Comparison of ENCODE assay signal across 8 cellular contexts in genomic region chr17:42832213-42832933, GRCh38. TPM values are rescaled to one million over a fixed set of nuclear protein-coding genes. Genes with fewer than 3 reads are reported as not detected.
A peak's percentile ranks its signal among the peaks of the same experiment; 100 is the strongest.
DNase-seq lines count a peak whose midpoint lies in the region; ATAC-seq and TF ChIP-seq lines count a peak whose summit lies in the region.

No MANE protein-coding gene starts in this region.

- H3K36me3 ChIP-seq in SJCRH30 (peaks cover 25% of the 10 kb centered on the region), psoas muscle (ENCODE audit: insufficient read depth in 1 of 2, low read depth in 1 of 2) (peaks cover under 1 to 28% of the 10 kb centered on the region in 2 donors)

- peak; percentile 73 for DNase-seq in DMS79 treated with DMSO at 0.1 percent for 48 hours (lab: John Stamatoyannopoulos, UW)
- no peak for DNase-seq in DMS79 (lab: John Stamatoyannopoulos, UW)
- no peak for DNase-seq in SJCRH30
- DNase-seq in fibroblast of mammary gland (ENCODE audit: low read depth): no peak
- no peak for DNase-seq in psoas muscle
- DNase-seq in Kasumi-1 (lab: John Stamatoyannopoulos, UW): no peak
- DNase-seq in RPMI8226: no peak

- ATAC-seq in psoas muscle: peak in 2 of 4 donors; percentile 11 to 32
- ATAC-seq in HG03460 (IDR thresholded peaks at IDR 0.05; ENCODE audit: unreplicated experiment): no peak

- 49 to 51% (median 49%) methylated on average over 9 of the region's 9 CpGs for WGBS in psoas muscle, 3 donors

- H3K4me3 ChIP-seq in SJCRH30 (peak overlapping the region; percentile 86), fibroblast of mammary gland (ENCODE audit: control insufficient read depth, low read depth, low read length) (peak overlapping the region; percentile 81), psoas muscle (peak overlapping the region; percentile 97)

- H3K27me3 ChIP-seq in SJCRH30 (no peaks in the 10 kb centered on the region), psoas muscle (ENCODE audit: insufficient read depth in 3 of 3, low read length in 2 of 3) (no peaks in the 10 kb centered on the region)

- no peaks in the 10 kb centered on the region for H3K4me1 ChIP-seq in SJCRH30
- peaks cover 22% of the 10 kb centered on the region for H3K4me1 ChIP-seq in psoas muscle

- H3K27ac ChIP-seq in SJCRH30 (peak overlapping the region; percentile 79), psoas muscle (peak overlapping the region; percentile 97)

- intact Hi-C loops in psoas muscle (cut with DNase I): no loop called here

- H3K9me3 ChIP-seq in SJCRH30 (replicated peaks) (no peaks in the 10 kb centered on the region), psoas muscle (no peaks in the 10 kb centered on the region)

- TF ChIP-seq CTCF in fibroblast of mammary gland (conservative IDR thresholded peaks at IDR 0.05; ENCODE audit: control insufficient read depth, insufficient read depth, low read depth, low read length) (no peak), psoas muscle (IDR thresholded peaks at IDR 0.05) (no peak)

RNA-seq across cellular contexts. Expression of gene PSME3, which starts 0.8 kb away (rescaled TPM):
- total RNA-seq in SJCRH30 (2014; rRNA removed; shearing (Covaris generic)): 142 and 145 TPM in 2 replicates
- total RNA-seq in psoas muscle: 100 to 1,000 TPM in 3 of 4 donors, 10 to 100 TPM in 1; 61.7 to 105 (median 103) TPM
- polyA plus RNA-seq in psoas muscle: 100 to 1,000 TPM in 2 of 3 donors, 10 to 100 TPM in 1; 86.0 to 239 (median 204) TPM

RNA-seq across cellular contexts. Expression of gene BECN1, which starts 8.3 kb away (rescaled TPM):
- 62.1 and 62.9 TPM in 2 replicates for total RNA-seq in SJCRH30 (2014; rRNA removed; shearing (Covaris generic))
- total RNA-seq in psoas muscle: 10 to 100 TPM; 45.9 to 85.4 (median 60.6) TPM
- 100 to 1,000 TPM in 1 of 3 donors, 10 to 100 TPM in 2; 54.4 to 150 (median 69.1) TPM for polyA plus RNA-seq in psoas muscle

RNA-seq across cellular contexts. Expression of gene AOC2, which starts 12.0 kb away (rescaled TPM):
- total RNA-seq in SJCRH30 (2014; rRNA removed; shearing (Covaris generic)): 0.86 and 1.1 TPM in 2 replicates
- 1 to 10 TPM in 1 of 4 donors, under 1 TPM in 3; 0.49 to 1.0 (median 0.71) TPM for total RNA-seq in psoas muscle
- 1 to 10 TPM in 1 of 3 donors, under 1 TPM in 2; 0.08 to 1.6 (median 0.60) TPM for polyA plus RNA-seq in psoas muscle

RNA-seq across cellular contexts. Expression of gene AOC3, which starts 18.6 kb away (rescaled TPM):
- 0.30 and 0.34 TPM in 2 replicates for total RNA-seq in SJCRH30 (2014; rRNA removed; shearing (Covaris generic))
- total RNA-seq in psoas muscle: 10 to 100 TPM in 2 of 4 donors, 1 to 10 TPM in 2; 5.8 to 11.8 (median 8.5) TPM
- polyA plus RNA-seq in psoas muscle: 1 to 10 TPM; 5.9 to 9.3 (median 8.4) TPM

RNA-seq across cellular contexts. Expression of gene CNTD1, which starts 33.7 kb away (rescaled TPM):
- total RNA-seq in SJCRH30 (2014; rRNA removed; shearing (Covaris generic)): 0.10 TPM in 2 replicates
- total RNA-seq in psoas muscle: 1 to 10 TPM in 1 of 4 donors, under 1 TPM in 2, not detected in 1; 0.74 to 1.3 (median 0.79) TPM
- polyA plus RNA-seq in psoas muscle: 1 to 10 TPM in 1 of 3 donors, under 1 TPM in 2; 0.24 to 1.0 (median 0.36) TPM
